Comparison of ENCODE assay signal across 1 cellular context in the genomic region with DNA sequence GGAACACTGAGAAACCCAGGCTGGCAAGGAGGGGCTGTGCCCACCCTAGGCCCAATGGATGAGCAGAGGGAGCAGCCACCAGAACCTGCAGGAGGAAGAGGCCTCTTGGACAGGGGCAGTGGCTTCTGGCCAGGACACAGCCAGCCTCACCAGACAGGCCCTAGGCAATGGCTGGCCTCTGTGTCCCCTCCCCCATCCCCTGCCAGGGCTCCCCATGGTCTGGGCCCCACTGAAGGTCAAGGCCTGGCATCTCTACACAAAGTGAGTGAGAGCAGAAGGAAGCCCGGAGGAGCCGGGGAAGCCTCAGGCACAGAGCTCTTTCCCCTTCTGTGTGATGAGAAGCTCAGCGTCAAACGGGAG.
TF ChIP-seq lines count a peak whose summit lies in the region.

No MANE protein-coding gene starts in this region.

TF ChIP-seq in A549, 52 proteins besides CTCF, POLR2A, EP300 and RAD21 (continued from another document):
- TF ChIP-seq, protein P1, sequence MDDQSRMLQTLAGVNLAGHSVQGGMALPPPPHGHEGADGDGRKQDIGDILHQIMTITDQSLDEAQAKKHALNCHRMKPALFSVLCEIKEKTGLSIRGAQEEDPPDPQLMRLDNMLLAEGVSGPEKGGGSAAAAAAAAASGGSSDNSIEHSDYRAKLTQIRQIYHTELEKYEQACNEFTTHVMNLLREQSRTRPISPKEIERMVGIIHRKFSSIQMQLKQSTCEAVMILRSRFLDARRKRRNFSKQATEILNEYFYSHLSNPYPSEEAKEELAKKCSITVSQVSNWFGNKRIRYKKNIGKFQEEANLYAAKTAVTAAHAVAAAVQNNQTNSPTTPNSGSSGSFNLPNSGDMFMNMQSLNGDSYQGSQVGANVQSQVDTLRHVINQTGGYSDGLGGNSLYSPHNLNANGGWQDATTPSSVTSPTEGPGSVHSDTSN (IDR thresholded peaks at IDR 0.05), result no peak
- TF ChIP-seq, protein P2, sequence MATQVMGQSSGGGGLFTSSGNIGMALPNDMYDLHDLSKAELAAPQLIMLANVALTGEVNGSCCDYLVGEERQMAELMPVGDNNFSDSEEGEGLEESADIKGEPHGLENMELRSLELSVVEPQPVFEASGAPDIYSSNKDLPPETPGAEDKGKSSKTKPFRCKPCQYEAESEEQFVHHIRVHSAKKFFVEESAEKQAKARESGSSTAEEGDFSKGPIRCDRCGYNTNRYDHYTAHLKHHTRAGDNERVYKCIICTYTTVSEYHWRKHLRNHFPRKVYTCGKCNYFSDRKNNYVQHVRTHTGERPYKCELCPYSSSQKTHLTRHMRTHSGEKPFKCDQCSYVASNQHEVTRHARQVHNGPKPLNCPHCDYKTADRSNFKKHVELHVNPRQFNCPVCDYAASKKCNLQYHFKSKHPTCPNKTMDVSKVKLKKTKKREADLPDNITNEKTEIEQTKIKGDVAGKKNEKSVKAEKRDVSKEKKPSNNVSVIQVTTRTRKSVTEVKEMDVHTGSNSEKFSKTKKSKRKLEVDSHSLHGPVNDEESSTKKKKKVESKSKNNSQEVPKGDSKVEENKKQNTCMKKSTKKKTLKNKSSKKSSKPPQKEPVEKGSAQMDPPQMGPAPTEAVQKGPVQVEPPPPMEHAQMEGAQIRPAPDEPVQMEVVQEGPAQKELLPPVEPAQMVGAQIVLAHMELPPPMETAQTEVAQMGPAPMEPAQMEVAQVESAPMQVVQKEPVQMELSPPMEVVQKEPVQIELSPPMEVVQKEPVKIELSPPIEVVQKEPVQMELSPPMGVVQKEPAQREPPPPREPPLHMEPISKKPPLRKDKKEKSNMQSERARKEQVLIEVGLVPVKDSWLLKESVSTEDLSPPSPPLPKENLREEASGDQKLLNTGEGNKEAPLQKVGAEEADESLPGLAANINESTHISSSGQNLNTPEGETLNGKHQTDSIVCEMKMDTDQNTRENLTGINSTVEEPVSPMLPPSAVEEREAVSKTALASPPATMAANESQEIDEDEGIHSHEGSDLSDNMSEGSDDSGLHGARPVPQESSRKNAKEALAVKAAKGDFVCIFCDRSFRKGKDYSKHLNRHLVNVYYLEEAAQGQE (IDR thresholded peaks at IDR 0.05), result no peak
- TF ChIP-seq CHD2 (IDR thresholded peaks at IDR 0.05; ENCODE audit: low read length, partially characterized antibody), result no peak
- TF ChIP-seq FOSB (CRISPR knock-in tag; IDR thresholded peaks at IDR 0.05), result no peak
- TF ChIP-seq SMC3 (IDR thresholded peaks at IDR 0.05), result no peak
- no peak for TF ChIP-seq CBX2 (IDR thresholded peaks at IDR 0.05; ENCODE audit: borderline replicate concordance, low read depth)
- TF ChIP-seq RNF2 (IDR thresholded peaks at IDR 0.05; ENCODE audit: borderline replicate concordance, low read depth), result no peak
- TF ChIP-seq NPAS2 (CRISPR knock-in tag; IDR thresholded peaks at IDR 0.05; ENCODE audit: borderline replicate concordance), result no peak
